Comparison of ENCODE assay signal across 18 cellular contexts in genomic region chrX:68691102-68691501, GRCh38. TPM values are rescaled to one million over a fixed set of nuclear protein-coding genes. Genes with fewer than 3 reads are reported as not detected.
"Had no signal": no experiment of that assay in that cellular context is flagged by ENCODE, and none has a peak within 500 bp of the region (broad histone marks: within the 10 kb centered on the region; RNA-seq: fewer than 3 reads in every experiment).

No MANE protein-coding gene starts in this region.

- H3K27ac Mint-ChIP-seq: activated naive CD4-positive, alpha-beta T cell treated with anti-CD3 and anti-CD28 coated beads, Interleukin-2, amount 50 U/mL, for 72 hours; dendritic cell treated with granulocyte-macrophage colony-stimulating factor and Interleukin-4, amounts not matched to agents 40 ng/mL and 50 ng/mL, for 4 days; mesothelial cell of epicardium; natural killer cell treated with Interleukin-12 subunit alpha and Interleukin-12 subunit beta and Interleukin-15 and Interleukin-18, amount 100 ng/mL, for 72 hours; T-helper 1 cell treated with Interleukin-12 subunit alpha and Interleukin-12 subunit beta and Interleukin-4 antibody, amounts not matched to agents 30 μg/mL and 1 μg/mL, for 36 hours had no signal

- ATAC-seq: activated naive CD4-positive, alpha-beta T cell treated with anti-CD3 and anti-CD28 coated beads, Interleukin-2, amount 50 U/mL, for 72 hours; esophagus mucosa; left colon; natural killer cell treated with Interleukin-12 subunit alpha and Interleukin-12 subunit beta and Interleukin-15 and Interleukin-18, amount 100 ng/mL, for 72 hours had no signal

- DNase-seq: activated CD4-positive, alpha-beta T cell treated with anti-CD3 and anti-CD28 coated beads, Interleukin-2, amount 50 U/mL, for 48 hours; activated gamma-delta T cell treated with Interleukin-2 at 50 U/mL for 16 hours; adrenal gland; effector CD8-positive, alpha-beta T cell; left colon; stimulated activated CD4-positive, alpha-beta T cell treated with anti-CD3 and anti-CD28 coated beads, Interleukin-12 subunit alpha, Interleukin-12 subunit beta, amount 100 ng/mL, for 4 hours; stimulated activated CD4-positive, alpha-beta T cell treated with anti-CD3 and anti-CD28 coated beads, Interleukin-1b, Interleukin-23, amount 100 ng/mL, for 48 hours; stimulated activated CD8-positive, alpha-beta memory T cell treated with anti-CD3 and anti-CD28 coated beads, Interleukin-4, amount 100 ng/mL, for 48 hours; stimulated activated naive CD4-positive, alpha-beta T cell; thyroid gland had no signal

- H3K36me3 Mint-ChIP-seq: activated naive CD4-positive, alpha-beta T cell treated with anti-CD3 and anti-CD28 coated beads, Interleukin-2, amount 50 U/mL, for 72 hours; mesothelial cell of epicardium; natural killer cell treated with Interleukin-12 subunit alpha and Interleukin-12 subunit beta and Interleukin-15 and Interleukin-18, amount 100 ng/mL, for 72 hours had no signal

- H3K36me3 ChIP-seq: adrenal gland, thyroid gland had no signal

- H3K9me3 ChIP-seq: adrenal gland, thyroid gland had no signal

- H3K4me3 Mint-ChIP-seq: dendritic cell treated with granulocyte-macrophage colony-stimulating factor and Interleukin-4, amounts not matched to agents 40 ng/mL and 50 ng/mL, for 4 days; mesothelial cell of epicardium; natural killer cell treated with Interleukin-12 subunit alpha and Interleukin-12 subunit beta and Interleukin-15 and Interleukin-18, amount 100 ng/mL, for 72 hours; T-helper 1 cell treated with Interleukin-12 subunit alpha and Interleukin-12 subunit beta and Interleukin-4 antibody, amounts not matched to agents 30 μg/mL and 1 μg/mL, for 36 hours had no signal

- H3K4me3 ChIP-seq: adrenal gland, hepatocyte, thyroid gland had no signal

- H3K9me3 Mint-ChIP-seq: activated naive CD4-positive, alpha-beta T cell treated with anti-CD3 and anti-CD28 coated beads, Interleukin-2, amount 50 U/mL, for 72 hours; dendritic cell treated with granulocyte-macrophage colony-stimulating factor and Interleukin-4, amounts not matched to agents 40 ng/mL and 50 ng/mL, for 4 days; natural killer cell treated with Interleukin-12 subunit alpha and Interleukin-12 subunit beta and Interleukin-15 and Interleukin-18, amount 100 ng/mL, for 72 hours; T-helper 1 cell treated with Interleukin-12 subunit alpha and Interleukin-12 subunit beta and Interleukin-4 antibody, amounts not matched to agents 30 μg/mL and 1 μg/mL, for 36 hours had no signal

- H3K27me3 ChIP-seq: adrenal gland, hepatocyte, thyroid gland had no signal

- H3K27me3 Mint-ChIP-seq: dendritic cell treated with granulocyte-macrophage colony-stimulating factor and Interleukin-4, amounts not matched to agents 40 ng/mL and 50 ng/mL, for 4 days had no signal

- H3K27ac ChIP-seq: adrenal gland, hepatocyte, thyroid gland had no signal

- H3K4me1 ChIP-seq: adrenal gland, thyroid gland had no signal

RNA-seq across cellular contexts. Expression of gene STARD8, which starts 43.6 kb away (rescaled TPM):
- total RNA-seq: bronchial epithelial cell had no signal
